In the genomic region with DNA sequence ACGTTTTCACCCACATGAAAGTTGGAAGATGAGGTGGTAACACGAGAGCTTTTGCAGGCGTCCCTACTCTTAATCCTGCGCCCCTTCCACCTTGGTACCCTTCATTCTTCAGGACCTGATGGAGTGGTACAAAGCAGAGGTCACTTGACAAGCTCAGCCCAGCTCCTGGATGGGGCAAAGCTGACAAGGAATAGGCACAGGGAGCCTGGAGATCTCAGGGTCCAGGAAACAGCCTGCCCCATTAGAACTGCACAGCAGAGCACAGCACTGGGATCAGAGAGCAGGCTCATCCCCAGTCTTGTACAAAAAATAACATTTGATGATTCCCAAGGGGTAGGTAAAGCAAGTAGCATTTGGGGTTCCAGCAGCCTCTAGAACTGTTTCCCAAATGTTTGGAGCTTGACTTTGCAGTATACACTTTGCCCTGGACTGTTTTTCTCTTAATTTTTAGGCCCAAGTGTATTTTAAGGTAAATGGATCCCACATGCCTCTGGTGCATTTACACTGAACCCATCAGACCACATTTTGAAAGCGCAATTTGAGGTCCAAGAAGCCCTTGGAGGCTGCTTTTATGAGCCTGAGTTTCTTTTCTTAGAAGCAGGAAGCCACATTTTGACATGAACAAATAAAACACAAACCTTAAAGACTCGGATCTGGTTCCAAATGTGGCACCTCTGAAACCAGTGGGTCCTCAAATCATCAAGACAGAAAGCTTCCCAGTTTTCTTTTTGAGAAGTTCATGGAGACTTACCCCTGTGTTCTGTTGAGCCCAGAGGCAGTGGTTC, we compare ENCODE assay signal across 1 cellular context.
TF ChIP-seq lines count a peak whose summit lies in the region.

No MANE protein-coding gene starts in this region.

TF ChIP-seq in GM23338, 12 proteins besides CTCF, POLR2A, EP300 and RAD21 (continued from another document):
- TF ChIP-seq, protein P1, sequence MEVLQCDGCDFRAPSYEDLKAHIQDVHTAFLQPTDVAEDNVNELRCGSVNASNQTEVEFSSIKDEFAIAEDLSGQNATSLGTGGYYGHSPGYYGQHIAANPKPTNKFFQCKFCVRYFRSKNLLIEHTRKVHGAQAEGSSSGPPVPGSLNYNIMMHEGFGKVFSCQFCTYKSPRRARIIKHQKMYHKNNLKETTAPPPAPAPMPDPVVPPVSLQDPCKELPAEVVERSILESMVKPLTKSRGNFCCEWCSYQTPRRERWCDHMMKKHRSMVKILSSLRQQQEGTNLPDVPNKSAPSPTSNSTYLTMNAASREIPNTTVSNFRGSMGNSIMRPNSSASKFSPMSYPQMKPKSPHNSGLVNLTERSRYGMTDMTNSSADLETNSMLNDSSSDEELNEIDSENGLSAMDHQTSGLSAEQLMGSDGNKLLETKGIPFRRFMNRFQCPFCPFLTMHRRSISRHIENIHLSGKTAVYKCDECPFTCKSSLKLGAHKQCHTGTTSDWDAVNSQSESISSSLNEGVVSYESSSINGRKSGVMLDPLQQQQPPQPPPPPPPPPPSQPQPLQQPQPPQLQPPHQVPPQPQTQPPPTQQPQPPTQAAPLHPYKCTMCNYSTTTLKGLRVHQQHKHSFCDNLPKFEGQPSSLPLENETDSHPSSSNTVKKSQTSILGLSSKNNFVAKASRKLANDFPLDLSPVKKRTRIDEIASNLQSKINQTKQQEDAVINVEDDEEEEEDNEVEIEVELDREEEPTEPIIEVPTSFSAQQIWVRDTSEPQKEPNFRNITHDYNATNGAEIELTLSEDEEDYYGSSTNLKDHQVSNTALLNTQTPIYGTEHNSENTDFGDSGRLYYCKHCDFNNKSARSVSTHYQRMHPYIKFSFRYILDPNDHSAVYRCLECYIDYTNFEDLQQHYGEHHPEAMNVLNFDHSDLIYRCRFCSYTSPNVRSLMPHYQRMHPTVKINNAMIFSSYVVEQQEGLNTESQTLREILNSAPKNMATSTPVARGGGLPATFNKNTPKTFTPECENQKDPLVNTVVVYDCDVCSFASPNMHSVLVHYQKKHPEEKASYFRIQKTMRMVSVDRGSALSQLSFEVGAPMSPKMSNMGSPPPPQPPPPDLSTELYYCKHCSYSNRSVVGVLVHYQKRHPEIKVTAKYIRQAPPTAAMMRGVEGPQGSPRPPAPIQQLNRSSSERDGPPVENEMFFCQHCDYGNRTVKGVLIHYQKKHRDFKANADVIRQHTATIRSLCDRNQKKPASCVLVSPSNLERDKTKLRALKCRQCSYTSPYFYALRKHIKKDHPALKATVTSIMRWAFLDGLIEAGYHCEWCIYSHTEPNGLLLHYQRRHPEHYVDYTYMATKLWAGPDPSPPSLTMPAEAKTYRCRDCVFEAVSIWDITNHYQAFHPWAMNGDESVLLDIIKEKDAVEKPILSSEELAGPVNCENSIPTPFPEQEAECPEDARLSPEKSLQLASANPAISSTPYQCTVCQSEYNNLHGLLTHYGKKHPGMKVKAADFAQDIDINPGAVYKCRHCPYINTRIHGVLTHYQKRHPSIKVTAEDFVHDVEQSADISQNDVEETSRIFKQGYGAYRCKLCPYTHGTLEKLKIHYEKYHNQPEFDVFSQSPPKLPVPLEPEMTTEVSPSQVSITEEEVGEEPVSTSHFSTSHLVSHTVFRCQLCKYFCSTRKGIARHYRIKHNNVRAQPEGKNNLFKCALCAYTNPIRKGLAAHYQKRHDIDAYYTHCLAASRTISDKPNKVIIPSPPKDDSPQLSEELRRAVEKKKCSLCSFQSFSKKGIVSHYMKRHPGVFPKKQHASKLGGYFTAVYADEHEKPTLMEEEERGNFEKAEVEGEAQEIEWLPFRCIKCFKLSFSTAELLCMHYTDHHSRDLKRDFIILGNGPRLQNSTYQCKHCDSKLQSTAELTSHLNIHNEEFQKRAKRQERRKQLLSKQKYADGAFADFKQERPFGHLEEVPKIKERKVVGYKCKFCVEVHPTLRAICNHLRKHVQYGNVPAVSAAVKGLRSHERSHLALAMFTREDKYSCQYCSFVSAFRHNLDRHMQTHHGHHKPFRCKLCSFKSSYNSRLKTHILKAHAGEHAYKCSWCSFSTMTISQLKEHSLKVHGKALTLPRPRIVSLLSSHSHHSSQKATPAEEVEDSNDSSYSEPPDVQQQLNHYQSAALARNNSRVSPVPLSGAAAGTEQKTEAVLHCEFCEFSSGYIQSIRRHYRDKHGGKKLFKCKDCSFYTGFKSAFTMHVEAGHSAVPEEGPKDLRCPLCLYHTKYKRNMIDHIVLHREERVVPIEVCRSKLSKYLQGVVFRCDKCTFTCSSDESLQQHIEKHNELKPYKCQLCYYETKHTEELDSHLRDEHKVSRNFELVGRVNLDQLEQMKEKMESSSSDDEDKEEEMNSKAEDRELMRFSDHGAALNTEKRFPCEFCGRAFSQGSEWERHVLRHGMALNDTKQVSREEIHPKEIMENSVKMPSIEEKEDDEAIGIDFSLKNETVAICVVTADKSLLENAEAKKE (CRISPR knock-in tag; IDR thresholded peaks at IDR 0.05) = no peak
- TF ChIP-seq EZH2phosphoT487 (IDR thresholded peaks at IDR 0.05; ENCODE audit: unreplicated experiment) (no peak), POLR2AphosphoS5 (IDR thresholded peaks at IDR 0.05; ENCODE audit: low read depth) (no peak), CREB1 (CRISPR knock-in tag; IDR thresholded peaks at IDR 0.05; ENCODE audit: low read depth) (no peak), EZH2 (IDR thresholded peaks at IDR 0.05; ENCODE audit: low read depth, unreplicated experiment) (no peak), JUNB (IDR thresholded peaks at IDR 0.05; ENCODE audit: unreplicated experiment) (no peak), ZNF331 (CRISPR knock-in tag; IDR thresholded peaks at IDR 0.05; ENCODE audit: low read depth) (no peak)
- TF ChIP-seq, protein P2, sequence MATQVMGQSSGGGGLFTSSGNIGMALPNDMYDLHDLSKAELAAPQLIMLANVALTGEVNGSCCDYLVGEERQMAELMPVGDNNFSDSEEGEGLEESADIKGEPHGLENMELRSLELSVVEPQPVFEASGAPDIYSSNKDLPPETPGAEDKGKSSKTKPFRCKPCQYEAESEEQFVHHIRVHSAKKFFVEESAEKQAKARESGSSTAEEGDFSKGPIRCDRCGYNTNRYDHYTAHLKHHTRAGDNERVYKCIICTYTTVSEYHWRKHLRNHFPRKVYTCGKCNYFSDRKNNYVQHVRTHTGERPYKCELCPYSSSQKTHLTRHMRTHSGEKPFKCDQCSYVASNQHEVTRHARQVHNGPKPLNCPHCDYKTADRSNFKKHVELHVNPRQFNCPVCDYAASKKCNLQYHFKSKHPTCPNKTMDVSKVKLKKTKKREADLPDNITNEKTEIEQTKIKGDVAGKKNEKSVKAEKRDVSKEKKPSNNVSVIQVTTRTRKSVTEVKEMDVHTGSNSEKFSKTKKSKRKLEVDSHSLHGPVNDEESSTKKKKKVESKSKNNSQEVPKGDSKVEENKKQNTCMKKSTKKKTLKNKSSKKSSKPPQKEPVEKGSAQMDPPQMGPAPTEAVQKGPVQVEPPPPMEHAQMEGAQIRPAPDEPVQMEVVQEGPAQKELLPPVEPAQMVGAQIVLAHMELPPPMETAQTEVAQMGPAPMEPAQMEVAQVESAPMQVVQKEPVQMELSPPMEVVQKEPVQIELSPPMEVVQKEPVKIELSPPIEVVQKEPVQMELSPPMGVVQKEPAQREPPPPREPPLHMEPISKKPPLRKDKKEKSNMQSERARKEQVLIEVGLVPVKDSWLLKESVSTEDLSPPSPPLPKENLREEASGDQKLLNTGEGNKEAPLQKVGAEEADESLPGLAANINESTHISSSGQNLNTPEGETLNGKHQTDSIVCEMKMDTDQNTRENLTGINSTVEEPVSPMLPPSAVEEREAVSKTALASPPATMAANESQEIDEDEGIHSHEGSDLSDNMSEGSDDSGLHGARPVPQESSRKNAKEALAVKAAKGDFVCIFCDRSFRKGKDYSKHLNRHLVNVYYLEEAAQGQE (IDR thresholded peaks at IDR 0.05; ENCODE audit: unreplicated experiment) = no peak
